8 cellular contexts compared by ENCODE assay signal in genomic region chr17:35449371-35449931, GRCh38. TPM values are rescaled to one million over a fixed set of nuclear protein-coding genes. Genes with fewer than 3 reads are reported as not detected.
DNase-seq lines count a peak whose midpoint lies in the region; ATAC-seq and TF ChIP-seq lines count a peak whose summit lies in the region.

No MANE protein-coding gene starts in this region.

- H3K9me3 ChIP-seq in neural progenitor cell (ENCODE audit: low read depth): no peaks in the 10 kb centered on the region

- H3K36me3 ChIP-seq in neural progenitor cell: no peaks in the 10 kb centered on the region

- peaks cover 16% of the 10 kb centered on the region for H3K4me1 ChIP-seq in neural progenitor cell

- H3K9me3 Mint-ChIP-seq in neural progenitor cell: peaks cover 2% of the 10 kb centered on the region

- peaks cover 26% of the 10 kb centered on the region for H3K27me3 Mint-ChIP-seq in neural progenitor cell (ENCODE audit: insufficient read depth, low read depth)

- peak overlapping the region; percentile 86 for H3K4me3 Mint-ChIP-seq in neural progenitor cell

- peaks cover 15% of the 10 kb centered on the region for H3F3A ChIP-seq in neural progenitor cell (ENCODE audit: low read depth)

- DNase-seq in ELF-1 (ENCODE audit: low read depth, low spot score) (peak; percentile 18), M059J (ENCODE audit: low read depth) (peak; percentile 59), epithelial cell of proximal tubule (ENCODE audit: low read depth) (no peak), neural progenitor cell (ENCODE audit: low spot score) (peak; percentile 26), NCI-H1436 (lab: John Stamatoyannopoulos, UW) (no peak), NCI-H2171 (lab: John Stamatoyannopoulos, UW) (no peak)

- H3K4me3 ChIP-seq in epithelial cell of proximal tubule (ENCODE audit: low read depth, low read length) (peak overlapping the region; percentile 80), neural progenitor cell (peak overlapping the region; percentile 42)

- H3K4me1 Mint-ChIP-seq in neural progenitor cell: peaks cover 14% of the 10 kb centered on the region

- peak overlapping the region; percentile 61 for H2AFZ ChIP-seq in neural progenitor cell (replicated peaks)

- H3K36me3 Mint-ChIP-seq in neural progenitor cell: peaks cover 4% of the 10 kb centered on the region

- no peak for TF ChIP-seq CTCF in epithelial cell of proximal tubule (conservative IDR thresholded peaks at IDR 0.05; ENCODE audit: low read depth, low read length)
- TF ChIP-seq CTCF in neural progenitor cell (IDR thresholded peaks at IDR 0.05): no peak

- ATAC-seq in HG02885 (IDR thresholded peaks at IDR 0.05; ENCODE audit: poor library complexity, unreplicated experiment) (no peak), GM19035 (IDR thresholded peaks at IDR 0.05; ENCODE audit: unreplicated experiment) (no peak)

- H3K27ac Mint-ChIP-seq in neural progenitor cell: no peak overlapping the region

- H3K9ac ChIP-seq in neural progenitor cell: no peak overlapping the region

- H3K27me3 ChIP-seq in neural progenitor cell: peaks cover 100% of the 10 kb centered on the region

- peak overlapping the region; percentile 68 for H3K4me2 ChIP-seq in neural progenitor cell

- H3K27ac ChIP-seq in neural progenitor cell: no peak overlapping the region

- H3K79me2 ChIP-seq in neural progenitor cell (ENCODE audit: low read depth): no peaks in the 10 kb centered on the region

- no peaks in the 10 kb centered on the region for H4K20me1 ChIP-seq in neural progenitor cell (ENCODE audit: low read depth)

RNA-seq across cellular contexts. Expression of gene SLFN13, which starts 0.9 kb away (rescaled TPM):
- total RNA-seq in M059J (2014; rRNA removed; shearing (Covaris generic)): 12.4 and 23.2 TPM in 2 replicates
- total RNA-seq in epithelial cell of proximal tubule: 9.9 and 15.3 TPM in 2 replicates
- total RNA-seq in neural progenitor cell (ENCODE audit: low replicate concordance): 0.31 and 0.88 TPM in 2 replicates

RNA-seq across cellular contexts. Expression of gene SLFN12, which starts 17.2 kb away (rescaled TPM):
- total RNA-seq in M059J (2014; rRNA removed; shearing (Covaris generic)): 39.4 and 39.6 TPM in 2 replicates
- 13.3 and 13.7 TPM in 2 replicates for total RNA-seq in epithelial cell of proximal tubule
- 6.8 and 7.2 TPM in 2 replicates for total RNA-seq in neural progenitor cell (ENCODE audit: low replicate concordance)

Comparison
In these comparisons a context has a peak if more than half of its experiments do, and no peak if none do; other contexts are left out.
1. DNase-seq: peak in ELF-1 (single experiment), M059J (single experiment) and neural progenitor cell (single experiment); none in epithelial cell of proximal tubule (single experiment), NCI-H1436 (single experiment) and NCI-H2171 (single experiment).